2 cellular contexts compared by ENCODE assay signal in genomic region chr14:38207830-38208815, GRCh38.
TF ChIP-seq lines count a peak whose summit lies in the region.

A gene with protein sequence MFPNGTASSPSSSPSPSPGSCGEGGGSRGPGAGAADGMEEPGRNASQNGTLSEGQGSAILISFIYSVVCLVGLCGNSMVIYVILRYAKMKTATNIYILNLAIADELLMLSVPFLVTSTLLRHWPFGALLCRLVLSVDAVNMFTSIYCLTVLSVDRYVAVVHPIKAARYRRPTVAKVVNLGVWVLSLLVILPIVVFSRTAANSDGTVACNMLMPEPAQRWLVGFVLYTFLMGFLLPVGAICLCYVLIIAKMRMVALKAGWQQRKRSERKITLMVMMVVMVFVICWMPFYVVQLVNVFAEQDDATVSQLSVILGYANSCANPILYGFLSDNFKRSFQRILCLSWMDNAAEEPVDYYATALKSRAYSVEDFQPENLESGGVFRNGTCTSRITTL (plus strand): TSS chr14:38207904. CDS start chr14:38209390, 1,486 bp downstream.

TF ChIP-seq in IMR-90, 13 proteins besides CTCF, POLR2A, EP300 and RAD21:
- TF ChIP-seq MAFK (IDR thresholded peaks at IDR 0.05; ENCODE audit: low read depth, low read length) (no peak), BHLHE40 (IDR thresholded peaks at IDR 0.05; ENCODE audit: low read depth, low read length) (peak; percentile 20; the same call in 1 of the 2 replicates)
- TF ChIP-seq, protein P1, sequence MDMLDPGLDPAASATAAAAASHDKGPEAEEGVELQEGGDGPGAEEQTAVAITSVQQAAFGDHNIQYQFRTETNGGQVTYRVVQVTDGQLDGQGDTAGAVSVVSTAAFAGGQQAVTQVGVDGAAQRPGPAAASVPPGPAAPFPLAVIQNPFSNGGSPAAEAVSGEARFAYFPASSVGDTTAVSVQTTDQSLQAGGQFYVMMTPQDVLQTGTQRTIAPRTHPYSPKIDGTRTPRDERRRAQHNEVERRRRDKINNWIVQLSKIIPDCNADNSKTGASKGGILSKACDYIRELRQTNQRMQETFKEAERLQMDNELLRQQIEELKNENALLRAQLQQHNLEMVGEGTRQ (IDR thresholded peaks at IDR 0.05; ENCODE audit: low read depth, low read length) = peak; percentile 74

TF ChIP-seq in endothelial cell of umbilical vein, 7 proteins besides CTCF, POLR2A, EP300 and RAD21:
- TF ChIP-seq MYC (IDR thresholded peaks at IDR 0.05; ENCODE audit: low read depth, low read length) = no peak
- TF ChIP-seq GATA2 (IDR thresholded peaks at IDR 0.05; ENCODE audit: insufficient read depth, insufficient read length, low read depth, low read length) = no peak
- TF ChIP-seq FOS (IDR thresholded peaks at IDR 0.05; ENCODE audit: borderline replicate concordance, insufficient read depth, low read length) = no peak
- TF ChIP-seq, protein P2, sequence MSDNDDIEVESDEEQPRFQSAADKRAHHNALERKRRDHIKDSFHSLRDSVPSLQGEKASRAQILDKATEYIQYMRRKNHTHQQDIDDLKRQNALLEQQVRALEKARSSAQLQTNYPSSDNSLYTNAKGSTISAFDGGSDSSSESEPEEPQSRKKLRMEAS (IDR thresholded peaks at IDR 0.05; ENCODE audit: insufficient read depth, insufficient read length) = no peak
- no peak for TF ChIP-seq JUN (IDR thresholded peaks at IDR 0.05; ENCODE audit: borderline replicate concordance, insufficient read depth, insufficient read length, low read depth)
- no peak for TF ChIP-seq POLR2AphosphoS5 (IDR thresholded peaks at IDR 0.05; ENCODE audit: insufficient read depth, low read depth, low read length)
- no peak for TF ChIP-seq EZH2 (IDR thresholded peaks at IDR 0.05; ENCODE audit: borderline replicate concordance, low read depth, low read length, severe bottlenecking)
